In genomic region chr4:53778122-53778521, GRCh38 we compare ENCODE assay signal across 21 cellular contexts.
"Had no signal": no experiment of that assay in that cellular context is flagged by ENCODE, and none has a peak within 500 bp of the region (broad histone marks: within the 10 kb centered on the region; RNA-seq: fewer than 3 reads in every experiment).

No MANE protein-coding gene starts in this region.

- H3K27ac ChIP-seq: ascending aorta, coronary artery, pancreas, SJCRH30, tibial nerve, WERI-Rb-1 had no signal

- H3K4me1 Mint-ChIP-seq: naive thymus-derived CD8-positive, alpha-beta T cell had no signal

- H3K36me3 ChIP-seq: ascending aorta, pancreas, SJCRH30, tibial nerve, uterus, WERI-Rb-1 had no signal

- H3K27ac Mint-ChIP-seq: activated CD8-positive, alpha-beta T cell treated with anti-CD3 and anti-CD28 coated beads for 36 hours; activated naive CD4-positive, alpha-beta T cell treated with anti-CD3 and anti-CD28 coated beads for 36 hours; activated T-cell treated with anti-CD3 and anti-CD28 coated beads, Interleukin-2, amount 50 U/mL, for 24 hours; activated T-helper 2 cell treated with anti-CD3 and anti-CD28 coated beads, Interferon-gamma antibody, Interleukin-2, Interleukin-4, amounts not matched to agents 10 μg/mL and 5 μg/mL and 100 μg/mL, durations not matched to agents 14 hours and 24 hours and 36 hours; naive thymus-derived CD8-positive, alpha-beta T cell had no signal

- H3K4me3 ChIP-seq: ascending aorta, coronary artery, mucosa of descending colon, pancreas, SJCRH30, tibial nerve, uterus had no signal

- H3K4me3 Mint-ChIP-seq: activated CD8-positive, alpha-beta T cell treated with anti-CD3 and anti-CD28 coated beads for 36 hours; activated naive CD4-positive, alpha-beta T cell treated with anti-CD3 and anti-CD28 coated beads for 36 hours; activated T-cell treated with anti-CD3 and anti-CD28 coated beads, Interleukin-2, amount 50 U/mL, for 24 hours; naive thymus-derived CD8-positive, alpha-beta T cell had no signal

- H3K9me3 ChIP-seq: ascending aorta, mucosa of descending colon, pancreas, SJCRH30, tibial nerve, uterus had no signal

- H3K4me1 ChIP-seq: ascending aorta, pancreas, SJCRH30, tibial nerve had no signal

- ATAC-seq: activated CD8-positive, alpha-beta T cell treated with anti-CD3 and anti-CD28 coated beads for 36 hours; mucosa of descending colon; naive thymus-derived CD8-positive, alpha-beta T cell; pancreas; stimulated activated naive CD8-positive, alpha-beta T cell treated with anti-CD3 and anti-CD28 coated beads, Interleukin-15, Interleukin-2, amounts not matched to agents 100 U/mL and 50 U/mL, for 24 hours had no signal

- H3K36me3 Mint-ChIP-seq: naive thymus-derived CD8-positive, alpha-beta T cell had no signal

- DNase-seq: activated CD8-positive, alpha-beta T cell treated with anti-CD3 and anti-CD28 coated beads for 36 hours; activated naive CD4-positive, alpha-beta T cell treated with anti-CD3 and anti-CD28 coated beads for 36 hours; activated T-cell treated with anti-CD3 and anti-CD28 coated beads, Interleukin-2, amount 50 U/mL, for 24 hours; erythroblast; hypothalamus; islet precursor cell; mucosa of descending colon; naive thymus-derived CD8-positive, alpha-beta T cell; pancreas; SJCRH30; stimulated activated CD4-positive, alpha-beta T cell treated with anti-CD3 and anti-CD28 coated beads, Interleukin-12 subunit alpha, Interleukin-12 subunit beta, amount 100 ng/mL, for 4 hours; stimulated activated CD4-positive, alpha-beta T cell treated with anti-CD3 and anti-CD28 coated beads, Interleukin-1b, Interleukin-23, amount 100 ng/mL, for 48 hours; stimulated activated CD8-positive, alpha-beta memory T cell treated with anti-CD3 and anti-CD28 coated beads, Interleukin-4, amount 100 ng/mL, for 48 hours; stimulated activated naive CD8-positive, alpha-beta T cell treated with anti-CD3 and anti-CD28 coated beads, Interleukin-15, Interleukin-2, amounts not matched to agents 100 U/mL and 50 U/mL, for 24 hours; SW 1271; uterus; WERI-Rb-1 had no signal

- H3K27me3 ChIP-seq: ascending aorta, pancreas, tibial nerve, uterus had no signal

- H3K9me3 Mint-ChIP-seq: activated CD8-positive, alpha-beta T cell treated with anti-CD3 and anti-CD28 coated beads for 36 hours; activated naive CD4-positive, alpha-beta T cell treated with anti-CD3 and anti-CD28 coated beads for 36 hours; activated T-cell treated with anti-CD3 and anti-CD28 coated beads, Interleukin-2, amount 50 U/mL, for 24 hours; activated T-helper 2 cell treated with anti-CD3 and anti-CD28 coated beads, Interferon-gamma antibody, Interleukin-2, Interleukin-4, amounts not matched to agents 10 μg/mL and 5 μg/mL and 100 μg/mL, durations not matched to agents 14 hours and 24 hours and 36 hours; naive thymus-derived CD8-positive, alpha-beta T cell had no signal
